Comparison of ENCODE assay signal across 19 cellular contexts in the genomic region with DNA sequence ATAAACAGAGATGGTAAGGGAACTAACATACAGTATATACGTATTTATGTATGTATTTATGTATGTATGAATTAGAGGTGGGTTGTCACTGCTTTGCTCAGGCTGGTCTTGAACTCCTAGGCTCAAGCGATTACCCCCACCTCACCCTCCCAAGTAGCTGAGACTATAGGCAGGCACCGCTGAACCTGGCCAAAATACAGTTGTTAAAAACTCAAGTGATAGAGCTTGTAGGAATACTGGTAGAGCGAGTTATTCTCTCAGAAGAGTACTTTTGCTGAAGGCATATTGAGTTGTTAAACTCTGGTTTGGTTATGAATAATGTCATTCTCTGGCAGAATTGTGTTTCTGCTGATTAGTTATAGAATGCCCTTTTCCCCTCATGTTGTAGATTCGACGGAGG.
"Had no signal": no experiment of that assay in that cellular context is flagged by ENCODE, and none has a peak within 500 bp of the region (broad histone marks: within the 10 kb centered on the region; RNA-seq: fewer than 3 reads in every experiment).

No MANE protein-coding gene starts in this region.

- H3K9me3 Mint-ChIP-seq: activated CD4-positive, alpha-beta memory T cell treated with anti-CD3 and anti-CD28 coated beads for 36 hours; activated naive CD4-positive, alpha-beta T cell treated with anti-CD3 and anti-CD28 coated beads, Interleukin-2, amount 10 ng/mL, durations not matched to agents 7 days and 5 days; activated naive CD8-positive, alpha-beta T cell treated with anti-CD3 and anti-CD28 coated beads, Interleukin-2, amount 50 U/mL, for 24 hours; activated T-cell treated with anti-CD3 and anti-CD28 coated beads, Interleukin-2, amount 50 U/mL, for 72 hours; effector memory CD8-positive, alpha-beta T cell; naive thymus-derived CD8-positive, alpha-beta T cell; T-helper 1 cell treated with Interleukin-12 subunit alpha and Interleukin-12 subunit beta and Interleukin-4 antibody, amounts not matched to agents 30 μg/mL and 1 μg/mL, for 36 hours had no signal

- ATAC-seq: activated naive CD8-positive, alpha-beta T cell treated with anti-CD3 and anti-CD28 coated beads, Interleukin-2, amount 50 U/mL, for 24 hours; activated T-cell treated with anti-CD3 and anti-CD28 coated beads, Interleukin-2, amount 50 U/mL, for 72 hours; body of pancreas; effector memory CD8-positive, alpha-beta T cell; heart right ventricle; left lobe of liver; naive thymus-derived CD8-positive, alpha-beta T cell had no signal

- H3K9me3 ChIP-seq: body of pancreas, heart right ventricle, tibial nerve had no signal

- DNase-seq: activated CD4-positive, alpha-beta memory T cell treated with anti-CD3 and anti-CD28 coated beads for 36 hours; activated CD4-positive, alpha-beta T cell treated with anti-CD3 and anti-CD28 coated beads for 48 hours; activated CD4-positive, CD25-positive, alpha-beta regulatory T cell; activated effector memory CD4-positive, alpha-beta T cell treated with Interleukin-2 at 50 U/mL for 16 hours; activated naive CD4-positive, alpha-beta T cell treated with anti-CD3 and anti-CD28 coated beads, Interleukin-2, amount 10 ng/mL, durations not matched to agents 7 days and 5 days; activated naive CD8-positive, alpha-beta T cell treated with anti-CD3 and anti-CD28 coated beads, Interleukin-2, amount 50 U/mL, for 24 hours; activated T-cell treated with anti-CD3 and anti-CD28 coated beads, Interleukin-2, amount 50 U/mL, for 72 hours; body of pancreas; central memory CD4-positive, alpha-beta T cell; effector memory CD8-positive, alpha-beta T cell; heart right ventricle; naive thymus-derived CD8-positive, alpha-beta T cell; retina; stimulated activated CD4-positive, alpha-beta T cell treated with anti-CD3 and anti-CD28 coated beads, Interleukin-4, amount 100 ng/mL, for 24 hours; stimulated activated naive CD4-positive, alpha-beta T cell treated with Interleukin-2 at 50 U/mL for 16 hours had no signal

- H3K27me3 ChIP-seq: body of pancreas, heart right ventricle, tibial nerve had no signal

- H3K4me3 ChIP-seq: body of pancreas, heart right ventricle, lung, tibial nerve had no signal

- H3K4me3 Mint-ChIP-seq: activated CD4-positive, alpha-beta memory T cell treated with anti-CD3 and anti-CD28 coated beads for 36 hours; activated naive CD4-positive, alpha-beta T cell treated with anti-CD3 and anti-CD28 coated beads, Interleukin-2, amount 10 ng/mL, durations not matched to agents 7 days and 5 days; activated naive CD8-positive, alpha-beta T cell treated with anti-CD3 and anti-CD28 coated beads, Interleukin-2, amount 50 U/mL, for 24 hours; activated T-cell treated with anti-CD3 and anti-CD28 coated beads, Interleukin-2, amount 50 U/mL, for 72 hours; effector memory CD8-positive, alpha-beta T cell; naive thymus-derived CD8-positive, alpha-beta T cell; T-helper 1 cell treated with Interleukin-12 subunit alpha and Interleukin-12 subunit beta and Interleukin-4 antibody, amounts not matched to agents 30 μg/mL and 1 μg/mL, for 36 hours had no signal

- H3K27ac ChIP-seq: body of pancreas, tibial nerve had no signal

- H3K27ac Mint-ChIP-seq: activated CD4-positive, alpha-beta memory T cell treated with anti-CD3 and anti-CD28 coated beads for 36 hours; activated naive CD4-positive, alpha-beta T cell treated with anti-CD3 and anti-CD28 coated beads, Interleukin-2, amount 10 ng/mL, durations not matched to agents 7 days and 5 days; activated naive CD8-positive, alpha-beta T cell treated with anti-CD3 and anti-CD28 coated beads, Interleukin-2, amount 50 U/mL, for 24 hours; activated T-cell treated with anti-CD3 and anti-CD28 coated beads, Interleukin-2, amount 50 U/mL, for 72 hours; T-helper 1 cell treated with Interleukin-12 subunit alpha and Interleukin-12 subunit beta and Interleukin-4 antibody, amounts not matched to agents 30 μg/mL and 1 μg/mL, for 36 hours had no signal

- H3K27me3 Mint-ChIP-seq: activated CD4-positive, alpha-beta memory T cell treated with anti-CD3 and anti-CD28 coated beads for 36 hours; activated naive CD4-positive, alpha-beta T cell treated with anti-CD3 and anti-CD28 coated beads, Interleukin-2, amount 10 ng/mL, durations not matched to agents 7 days and 5 days; activated naive CD8-positive, alpha-beta T cell treated with anti-CD3 and anti-CD28 coated beads, Interleukin-2, amount 50 U/mL, for 24 hours; effector memory CD8-positive, alpha-beta T cell; naive thymus-derived CD8-positive, alpha-beta T cell had no signal
